Comparison of ENCODE assay signal across 1 cellular context in genomic region chr14:98022541-98023520, GRCh38.
TF ChIP-seq lines count a peak whose summit lies in the region.

No MANE protein-coding gene starts in this region.

TF ChIP-seq in neural cell, 6 proteins besides CTCF, POLR2A, EP300 and RAD21 (continued from another document):
- TF ChIP-seq REST (IDR thresholded peaks at IDR 0.05; ENCODE audit: borderline replicate concordance), result no peak
